In genomic region chr3:30370681-30371271, GRCh38 we compare ENCODE assay signal across 14 cellular contexts.
DNase-seq lines count a peak whose midpoint lies in the region; ATAC-seq, FAIRE-seq and TF ChIP-seq lines count a peak whose summit lies in the region.
"Had no signal": no experiment of that assay in that cellular context is flagged by ENCODE, and none has a peak within 500 bp of the region (broad histone marks: within the 10 kb centered on the region; RNA-seq: fewer than 3 reads in every experiment).

No MANE protein-coding gene starts in this region.

- no peak for ATAC-seq in activated CD8-positive, alpha-beta T cell treated with anti-CD3 and anti-CD28 coated beads for 36 hours
- ATAC-seq in GM21576 (IDR thresholded peaks at IDR 0.05; ENCODE audit: unreplicated experiment) = no peak

- H3K4me3 Mint-ChIP-seq in activated CD8-positive, alpha-beta T cell treated with anti-CD3 and anti-CD28 coated beads for 36 hours = no peak overlapping the region

- H3K27me3 Mint-ChIP-seq in activated CD8-positive, alpha-beta T cell treated with anti-CD3 and anti-CD28 coated beads for 36 hours = no peaks in the 10 kb centered on the region

- no peak for TF ChIP-seq CTCF in AG10803 (conservative IDR thresholded peaks at IDR 0.05; ENCODE audit: low read length)
- no peak for TF ChIP-seq CTCF in activated CD8-positive, alpha-beta T cell treated with anti-CD3 and anti-CD28 coated beads for 36 hours (IDR thresholded peaks at IDR 0.05)

- DNase-seq in AG10803 (ENCODE audit: low read depth) (peak; percentile 89), NCI-H226 (peak; percentile 38), myocyte (ENCODE audit: low read depth) (peak; percentile 40), iPS-NIHi7 (ENCODE audit: extremely low spot score) (no peak), GM12892 (ENCODE audit: insufficient read length) (no peak)
- DNase-seq in activated CD8-positive, alpha-beta T cell treated with anti-CD3 and anti-CD28 coated beads for 36 hours = no peak
- DNase-seq: activated naive CD4-positive, alpha-beta T cell treated with anti-CD3 and anti-CD28 coated beads, Interleukin-2, amount 50 U/mL, for 16 hours; effector memory CD4-positive, alpha-beta T cell; GF-D8; hippocampal formation; NCI-H1436 had no signal

- POLR2A ChIA-PET in activated CD8-positive, alpha-beta T cell treated with anti-CD3 and anti-CD28 coated beads for 36 hours (lab: Charles Lee) = interaction anchor here (1.2 kb wide), 1 partner anchor 14 kb away, joined by 3 read pairs; no protein-coding TSS in a partner anchor

- H3K4me3 ChIP-seq in AG10803 (ENCODE audit: low read length) = no peak overlapping the region
- H3K4me3 ChIP-seq: BLaER1 had no signal

- H3K36me3 Mint-ChIP-seq in activated CD8-positive, alpha-beta T cell treated with anti-CD3 and anti-CD28 coated beads for 36 hours (ENCODE audit: low read depth) = peaks cover 3% of the 10 kb centered on the region

- peak; percentile 97 for FAIRE-seq in endometrium (lab: Jason Lieb, UNC)
- FAIRE-seq in GM12892 (lab: Jason Lieb, UNC) = no peak

- CTCF ChIA-PET in activated CD8-positive, alpha-beta T cell treated with anti-CD3 and anti-CD28 coated beads for 36 hours (lab: Charles Lee) = no interaction called here

- no peak for TF ChIP-seq POLR2A in GM12892 (IDR thresholded peaks at IDR 0.05; ENCODE audit: low read depth, low read length)

- H3K9me3 Mint-ChIP-seq in activated CD8-positive, alpha-beta T cell treated with anti-CD3 and anti-CD28 coated beads for 36 hours = peaks cover 6% of the 10 kb centered on the region

- no peaks in the 10 kb centered on the region for H3K4me1 Mint-ChIP-seq in activated CD8-positive, alpha-beta T cell treated with anti-CD3 and anti-CD28 coated beads for 36 hours (ENCODE audit: low read depth)

- intact Hi-C loops in activated CD8-positive, alpha-beta T cell treated with anti-CD3 and anti-CD28 coated beads for 36 hours (cut with micrococcal nuclease) = no loop called here

- no peak overlapping the region for H3K27ac Mint-ChIP-seq in activated CD8-positive, alpha-beta T cell treated with anti-CD3 and anti-CD28 coated beads for 36 hours

Comparison
In these comparisons a context has a peak if more than half of its experiments do, and no peak if none do; other contexts are left out.
1. DNase-seq: peak in AG10803 (single experiment), NCI-H226 (single experiment) and myocyte (single experiment); none in iPS-NIHi7 (single experiment), activated CD8-positive, alpha-beta T cell treated with anti-CD3 and anti-CD28 coated beads for 36 hours (single experiment) and GM12892 (single experiment).